In genomic region chr11:77047928-77048446, GRCh38 we compare ENCODE assay signal across 3 cellular contexts.
TF ChIP-seq lines count a peak whose summit lies in the region.

No MANE protein-coding gene starts in this region.

TF ChIP-seq in HEK293, 187 proteins besides CTCF, POLR2A, EP300 and RAD21:
- TF ChIP-seq ZNF146 (tag by site-specific recombination; IDR thresholded peaks at IDR 0.05) (peak; percentile 90), ZNF639 (tag by site-specific recombination; IDR thresholded peaks at IDR 0.05) (0 out of 2 replicates have a peak, but pooled peaks have one; percentile 2), ZNF362 (tag by site-specific recombination; IDR thresholded peaks at IDR 0.05) (peak; percentile 10)

TF ChIP-seq in WTC11, 78 proteins besides CTCF, POLR2A, EP300 and RAD21:
- TF ChIP-seq GTF2I (CRISPR knock-in tag; conservative IDR thresholded peaks at IDR 0.05): peak; percentile 83

TF ChIP-seq in HepG2, 621 proteins besides CTCF, POLR2A, EP300 and RAD21:
- peak; percentile 47; the same call in 1 of the 2 replicates for TF ChIP-seq ZNF362 (CRISPR knock-in tag; IDR thresholded peaks at IDR 0.05; ENCODE audit: borderline replicate concordance)
